In genomic region chr16:28524544-28525179, GRCh38 we compare ENCODE assay signal across 1 cellular context.
TF ChIP-seq lines count a peak whose summit lies in the region.

No MANE protein-coding gene starts in this region.

TF ChIP-seq in K562, 482 proteins besides CTCF, POLR2A, EP300 and RAD21:
- TF ChIP-seq SMC3 (conservative IDR thresholded peaks at IDR 0.05; ENCODE audit: insufficient read depth, low read depth, low read length) (0 out of 2 replicates have a peak, but pooled peaks have one; percentile 21), GTF2A2 (tag; IDR thresholded peaks at IDR 0.05) (no peak), ZNF766 (CRISPR knock-in tag; conservative IDR thresholded peaks at IDR 0.05) (peak; percentile 88), ZNF639 (CRISPR knock-in tag; conservative IDR thresholded peaks at IDR 0.05 in 1 of 2, IDR thresholded peaks at IDR 0.05 in 1 of 2) (0 out of 4 replicates have a peak, but pooled peaks of 1 of the 2 experiments have one; percentile 6), ZNF76 (CRISPR knock-in tag; IDR thresholded peaks at IDR 0.05; ENCODE audit: borderline replicate concordance) (no peak), SMARCA4 (IDR thresholded peaks at IDR 0.05) (0 out of 2 replicates have a peak, but pooled peaks have one; percentile 30), ZNF699 (CRISPR knock-in tag; IDR thresholded peaks at IDR 0.05; ENCODE audit: insufficient replicate concordance) (no peak), TRIM24 (IDR thresholded peaks at IDR 0.05) (0 out of 4 replicates have a peak, but pooled peaks of 1 of the 2 experiments have one; percentile 14), ZNF280A (IDR thresholded peaks at IDR 0.05; ENCODE audit: low read depth, partially characterized antibody) (no peak), YY1 (IDR thresholded peaks at IDR 0.05; ENCODE audit: borderline replicate concordance in 1 of 3, control insufficient read depth in 1 of 3, extremely low read depth in 1 of 3, insufficient read depth in 3 of 3, insufficient read length in 1 of 3, insufficient replicate concordance in 2 of 3, low read depth in 1 of 3, low read length in 2 of 3) (peak in 2 of 3 experiments; percentile 30 to 77), ZBTB8A (IDR thresholded peaks at IDR 0.05; ENCODE audit: partially characterized antibody) (no peak), NR4A1 (CRISPR knock-in tag; IDR thresholded peaks at IDR 0.05) (no peak), NR4A1 (tag; IDR thresholded peaks at IDR 0.05) (no peak), KLF16 (IDR thresholded peaks at IDR 0.05) (peak; percentile 61), ZNF384 (IDR thresholded peaks at IDR 0.05; ENCODE audit: low read depth, low read length) (peak; percentile 79), MAX (CRISPR knock-in tag; IDR thresholded peaks at IDR 0.05) (no peak)
